Comparison of ENCODE assay signal across 17 cellular contexts in genomic region chr18:5158171-5158570, GRCh38. TPM values are rescaled to one million over a fixed set of nuclear protein-coding genes. Genes with fewer than 3 reads are reported as not detected.
A peak's percentile ranks its signal among the peaks of the same experiment; 100 is the strongest.
DNase-seq lines count a peak whose midpoint lies in the region; TF ChIP-seq lines count a peak whose summit lies in the region.
"Had no signal": no experiment of that assay in that cellular context is flagged by ENCODE, and none has a peak within 500 bp of the region (broad histone marks: within the 10 kb centered on the region; RNA-seq: fewer than 3 reads in every experiment).

No MANE protein-coding gene starts in this region.

- H3K36me3 ChIP-seq in SJCRH30 (no peaks in the 10 kb centered on the region), hepatocyte (replicated peaks; ENCODE audit: insufficient read depth, low read depth) (no peaks in the 10 kb centered on the region)

- peak overlapping the region; percentile 97 for H3K27ac Mint-ChIP-seq in activated naive CD4-positive, alpha-beta T cell treated with anti-CD3 and anti-CD28 coated beads, Interleukin-2, amount 50 U/mL, for 24 hours

- H3K4me3 ChIP-seq in SJCRH30 (no peak overlapping the region), hepatocyte (no peak overlapping the region)

- H3K9me3 Mint-ChIP-seq in activated naive CD4-positive, alpha-beta T cell treated with anti-CD3 and anti-CD28 coated beads, Interleukin-2, amount 50 U/mL, for 24 hours: peaks cover 5% of the 10 kb centered on the region
- H3K9me3 Mint-ChIP-seq: CD8-positive, alpha-beta memory T cell had no signal

- no peaks in the 10 kb centered on the region for H3K79me2 ChIP-seq in hepatocyte

- no peaks in the 10 kb centered on the region for H3K27me3 Mint-ChIP-seq in activated naive CD4-positive, alpha-beta T cell treated with anti-CD3 and anti-CD28 coated beads, Interleukin-2, amount 50 U/mL, for 24 hours

- H3K9me3 ChIP-seq in SJCRH30 (replicated peaks): no peaks in the 10 kb centered on the region
- no peaks in the 10 kb centered on the region for H3K9me3 ChIP-seq in hepatocyte (ENCODE audit: low read depth)

- 83% methylated on average over 3 of the region's 3 CpGs for WGBS in hepatocyte (ENCODE audit: low lambda C conversion rate, missing lambda C conversion rate)

- H4K20me1 ChIP-seq in hepatocyte (ENCODE audit: insufficient read depth, poor library complexity, severe bottlenecking): no peaks in the 10 kb centered on the region

- H3K36me3 Mint-ChIP-seq in activated naive CD4-positive, alpha-beta T cell treated with anti-CD3 and anti-CD28 coated beads, Interleukin-2, amount 50 U/mL, for 24 hours: peaks cover 2% of the 10 kb centered on the region

- H3K4me1 Mint-ChIP-seq in activated naive CD4-positive, alpha-beta T cell treated with anti-CD3 and anti-CD28 coated beads, Interleukin-2, amount 50 U/mL, for 24 hours: peaks cover 54% of the 10 kb centered on the region

- H3K9me2 ChIP-seq in hepatocyte (replicated peaks; ENCODE audit: insufficient read depth): no peaks in the 10 kb centered on the region

- no peak for TF ChIP-seq CTCF in hepatocyte (IDR thresholded peaks at IDR 0.05; ENCODE audit: poor library complexity)

- H3K27ac ChIP-seq in SJCRH30: no peak overlapping the region
- no peak overlapping the region for H3K27ac ChIP-seq in hepatocyte

- H3K27me3 ChIP-seq in SJCRH30: no peaks in the 10 kb centered on the region
- H3K27me3 ChIP-seq in hepatocyte: no peaks in the 10 kb centered on the region

- peak overlapping the region; percentile 49 for H3K4me3 Mint-ChIP-seq in activated naive CD4-positive, alpha-beta T cell treated with anti-CD3 and anti-CD28 coated beads, Interleukin-2, amount 50 U/mL, for 24 hours
- H3K4me3 Mint-ChIP-seq: CD8-positive, alpha-beta memory T cell had no signal

- H3K4me1 ChIP-seq in SJCRH30: no peaks in the 10 kb centered on the region
- no peaks in the 10 kb centered on the region for H3K4me1 ChIP-seq in hepatocyte (ENCODE audit: insufficient read depth)

- H2AFZ ChIP-seq in hepatocyte: no peak overlapping the region

- DNase-seq in activated naive CD4-positive, alpha-beta T cell treated with anti-CD3 and anti-CD28 coated beads, Interleukin-2, amount 50 U/mL, for 16 hours: no peak
- DNase-seq in NCI-H2171 (lab: John Stamatoyannopoulos, UW): peak; percentile 22
- DNase-seq in cerebellar cortex (ENCODE audit: low spot score): peak; percentile 51
- no peak for DNase-seq in islet precursor cell
- DNase-seq in SJCRH30: no peak
- DNase-seq in hepatocyte (ENCODE audit: low spot score): no peak
- DNase-seq: CD8-positive, alpha-beta memory T cell; EL; H7; Karpas-422; MM.1S; NCI-H1105; NCI-H1694 treated with DMSO at 0.1 percent for 48 hours; SHP77 treated with DMSO at 0.1 percent for 48 hours had no signal

- H3K4me2 ChIP-seq in hepatocyte: no peak overlapping the region

RNA-seq across cellular contexts. Expression of gene AKAIN1, which starts 38.9 kb away (rescaled TPM):
- total RNA-seq in SJCRH30 (2014; rRNA removed; shearing (Covaris generic)): not detected in 2 replicates
- not detected in 2 replicates for total RNA-seq in hepatocyte
- not detected in 2 replicates for polyA plus RNA-seq in hepatocyte
- total RNA-seq: A673; CD8-positive, alpha-beta memory T cell; H7; NCI-H460 had no signal
- polyA plus RNA-seq: CD8-positive, alpha-beta memory T cell had no signal

Comparison
In these comparisons a context has a peak if more than half of its experiments do, and no peak if none do; other contexts are left out.
1. DNase-seq: peak in NCI-H2171 (single experiment) and cerebellar cortex (single experiment); none in activated naive CD4-positive, alpha-beta T cell treated with anti-CD3 and anti-CD28 coated beads, Interleukin-2, amount 50 U/mL, for 16 hours (single experiment), islet precursor cell (single experiment), SJCRH30 (0 of 2) and hepatocyte (single experiment).